Comparison of ENCODE assay signal across 1 cellular context in the genomic region with DNA sequence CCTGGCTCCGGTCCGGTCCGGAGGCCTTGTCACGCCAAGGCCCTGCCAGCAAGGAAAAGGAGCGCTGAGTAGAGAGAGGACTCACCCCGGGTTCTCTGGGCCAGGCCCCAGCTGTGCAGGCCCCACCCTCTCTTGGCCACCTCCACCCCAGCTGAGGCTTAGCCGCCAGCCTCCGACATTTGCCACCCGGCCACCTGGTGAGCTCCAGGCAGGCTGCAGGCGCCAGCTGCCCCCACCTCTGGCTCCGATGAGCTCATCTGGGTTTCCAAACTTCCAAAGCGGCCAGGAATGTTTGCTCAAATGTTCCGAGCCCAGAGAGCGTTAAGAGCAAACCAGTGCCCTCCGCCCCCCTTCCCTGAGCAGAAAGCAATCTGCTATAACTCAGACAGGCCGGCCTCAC.
TF ChIP-seq lines count a peak whose summit lies in the region.

No MANE protein-coding gene starts in this region.

TF ChIP-seq in HepG2, 621 proteins besides CTCF, POLR2A, EP300 and RAD21:
- TF ChIP-seq, protein P1, sequence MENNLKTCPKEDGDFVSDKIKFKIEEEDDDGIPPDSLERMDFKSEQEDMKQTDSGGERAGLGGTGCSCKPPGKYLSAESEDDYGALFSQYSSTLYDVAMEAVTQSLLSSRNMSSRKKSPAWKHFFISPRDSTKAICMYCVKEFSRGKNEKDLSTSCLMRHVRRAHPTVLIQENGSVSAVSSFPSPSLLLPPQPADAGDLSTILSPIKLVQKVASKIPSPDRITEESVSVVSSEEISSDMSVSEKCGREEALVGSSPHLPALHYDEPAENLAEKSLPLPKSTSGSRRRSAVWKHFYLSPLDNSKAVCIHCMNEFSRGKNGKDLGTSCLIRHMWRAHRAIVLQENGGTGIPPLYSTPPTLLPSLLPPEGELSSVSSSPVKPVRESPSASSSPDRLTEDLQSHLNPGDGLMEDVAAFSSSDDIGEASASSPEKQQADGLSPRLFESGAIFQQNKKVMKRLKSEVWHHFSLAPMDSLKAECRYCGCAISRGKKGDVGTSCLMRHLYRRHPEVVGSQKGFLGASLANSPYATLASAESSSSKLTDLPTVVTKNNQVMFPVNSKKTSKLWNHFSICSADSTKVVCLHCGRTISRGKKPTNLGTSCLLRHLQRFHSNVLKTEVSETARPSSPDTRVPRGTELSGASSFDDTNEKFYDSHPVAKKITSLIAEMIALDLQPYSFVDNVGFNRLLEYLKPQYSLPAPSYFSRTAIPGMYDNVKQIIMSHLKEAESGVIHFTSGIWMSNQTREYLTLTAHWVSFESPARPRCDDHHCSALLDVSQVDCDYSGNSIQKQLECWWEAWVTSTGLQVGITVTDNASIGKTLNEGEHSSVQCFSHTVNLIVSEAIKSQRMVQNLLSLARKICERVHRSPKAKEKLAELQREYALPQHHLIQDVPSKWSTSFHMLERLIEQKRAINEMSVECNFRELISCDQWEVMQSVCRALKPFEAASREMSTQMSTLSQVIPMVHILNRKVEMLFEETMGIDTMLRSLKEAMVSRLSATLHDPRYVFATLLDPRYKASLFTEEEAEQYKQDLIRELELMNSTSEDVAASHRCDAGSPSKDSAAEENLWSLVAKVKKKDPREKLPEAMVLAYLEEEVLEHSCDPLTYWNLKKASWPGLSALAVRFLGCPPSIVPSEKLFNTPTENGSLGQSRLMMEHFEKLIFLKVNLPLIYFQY (CRISPR knock-in tag; IDR thresholded peaks at IDR 0.05; ENCODE audit: borderline replicate concordance) = peak; percentile 81; the same call in 1 of the 2 replicates
- TF ChIP-seq, protein P2, sequence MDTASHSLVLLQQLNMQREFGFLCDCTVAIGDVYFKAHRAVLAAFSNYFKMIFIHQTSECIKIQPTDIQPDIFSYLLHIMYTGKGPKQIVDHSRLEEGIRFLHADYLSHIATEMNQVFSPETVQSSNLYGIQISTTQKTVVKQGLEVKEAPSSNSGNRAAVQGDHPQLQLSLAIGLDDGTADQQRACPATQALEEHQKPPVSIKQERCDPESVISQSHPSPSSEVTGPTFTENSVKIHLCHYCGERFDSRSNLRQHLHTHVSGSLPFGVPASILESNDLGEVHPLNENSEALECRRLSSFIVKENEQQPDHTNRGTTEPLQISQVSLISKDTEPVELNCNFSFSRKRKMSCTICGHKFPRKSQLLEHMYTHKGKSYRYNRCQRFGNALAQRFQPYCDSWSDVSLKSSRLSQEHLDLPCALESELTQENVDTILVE (CRISPR knock-in tag; IDR thresholded peaks at IDR 0.05) = no peak
